In genomic region chr1:74771913-74772515, GRCh38 we compare ENCODE assay signal across 8 cellular contexts. TPM values are rescaled to one million over a fixed set of nuclear protein-coding genes. Genes with fewer than 3 reads are reported as not detected.
DNase-seq lines count a peak whose midpoint lies in the region; ATAC-seq and TF ChIP-seq lines count a peak whose summit lies in the region.

No MANE protein-coding gene starts in this region.

- H3K4me1 ChIP-seq in CD4-positive, CD25-positive, alpha-beta regulatory T cell (ENCODE audit: control insufficient read depth, insufficient read depth, low read length, poor library complexity, severe bottlenecking) = no peaks in the 10 kb centered on the region

- H3K4me3 ChIP-seq in CD4-positive, CD25-positive, alpha-beta regulatory T cell (ENCODE audit: low read depth, low read length) = no peak overlapping the region
- no peak overlapping the region for H3K4me3 ChIP-seq in astrocyte of the cerebellum (ENCODE audit: low read depth, low read length)

- H3K9me3 ChIP-seq in CD4-positive, CD25-positive, alpha-beta regulatory T cell (ENCODE audit: control insufficient read depth in 2 of 2, low read length in 2 of 2) = no peaks in the 10 kb centered on the region

- H3K27me3 ChIP-seq in CD4-positive, CD25-positive, alpha-beta regulatory T cell (ENCODE audit: control insufficient read depth, insufficient read depth, low read length) = no peaks in the 10 kb centered on the region

- DNase-seq in CD4-positive, CD25-positive, alpha-beta regulatory T cell = peak in 2 of 3 donors; percentile 11 to 51
- DNase-seq in NCI-H2227 treated with DMSO at 0.1 percent for 48 hours (lab: John Stamatoyannopoulos, UW) (peak; percentile 46), astrocyte of the cerebellum (ENCODE audit: low read depth) (peak; percentile 53), kidney tubule cell (ENCODE audit: low spot score) (peak; percentile 50), type B pancreatic cell (ENCODE audit: extremely low spot score, unreplicated experiment) (no peak)
- no peak for DNase-seq in activated CD4-positive, alpha-beta T cell treated with anti-CD3 and anti-CD28 coated beads, Interleukin-2, amount 50 U/mL, for 4 hours

- ATAC-seq in CD4-positive, CD25-positive, alpha-beta regulatory T cell (ENCODE audit: low read depth in 2 of 2) = peak; percentile 44 to 61
- ATAC-seq in GM18858 (IDR thresholded peaks at IDR 0.05; ENCODE audit: unreplicated experiment) = peak; percentile 71
- ATAC-seq in HG03139 (IDR thresholded peaks at IDR 0.05; ENCODE audit: unreplicated experiment) = peak; percentile 84

- H3K4me3 Mint-ChIP-seq in CD4-positive, CD25-positive, alpha-beta regulatory T cell = no peak overlapping the region
- no peak overlapping the region for H3K4me3 Mint-ChIP-seq in type B pancreatic cell

- no peaks in the 10 kb centered on the region for H3K36me3 Mint-ChIP-seq in CD4-positive, CD25-positive, alpha-beta regulatory T cell
- no peaks in the 10 kb centered on the region for H3K36me3 Mint-ChIP-seq in type B pancreatic cell

- H3K36me3 ChIP-seq in CD4-positive, CD25-positive, alpha-beta regulatory T cell (ENCODE audit: control insufficient read depth, insufficient read depth, low read length) = no peaks in the 10 kb centered on the region

- no peak overlapping the region for H3K27ac Mint-ChIP-seq in CD4-positive, CD25-positive, alpha-beta regulatory T cell
- no peak overlapping the region for H3K27ac Mint-ChIP-seq in type B pancreatic cell

- in situ Hi-C loops in astrocyte of the cerebellum (cut with HindIII; ENCODE audit: low sequenced_read_pairs) = no loop called here

- peak; percentile 63 for TF ChIP-seq CTCF in astrocyte of the cerebellum (IDR thresholded peaks at IDR 0.05; ENCODE audit: low read depth, low read length, missing control alignments)
- peak; percentile 92 for TF ChIP-seq CTCF in type B pancreatic cell (conservative IDR thresholded peaks at IDR 0.05)

- H3K9me3 Mint-ChIP-seq in CD4-positive, CD25-positive, alpha-beta regulatory T cell = no peaks in the 10 kb centered on the region
- no peaks in the 10 kb centered on the region for H3K9me3 Mint-ChIP-seq in type B pancreatic cell

- peaks cover 12% of the 10 kb centered on the region for H3K27me3 Mint-ChIP-seq in CD4-positive, CD25-positive, alpha-beta regulatory T cell
- peaks cover 11% of the 10 kb centered on the region for H3K27me3 Mint-ChIP-seq in type B pancreatic cell

- no peak overlapping the region for H3K27ac ChIP-seq in CD4-positive, CD25-positive, alpha-beta regulatory T cell (ENCODE audit: insufficient read depth, low read length, poor library complexity, severe bottlenecking)

- H3K4me1 Mint-ChIP-seq in CD4-positive, CD25-positive, alpha-beta regulatory T cell = peaks cover 0 to 2% (median 0%) of the 10 kb centered on the region in 4 donors
- no peaks in the 10 kb centered on the region for H3K4me1 Mint-ChIP-seq in type B pancreatic cell (ENCODE audit: unreplicated experiment)

RNA-seq across cellular contexts. Expression of gene TYW3, which starts 39.1 kb away (rescaled TPM):
- 11.4 TPM for total RNA-seq in CD4-positive, CD25-positive, alpha-beta regulatory T cell
- 10 to 100 TPM in 1 of 4 donors, 1 to 10 TPM in 3; 6.1 to 10.0 (median 9.1) TPM for polyA plus RNA-seq in CD4-positive, CD25-positive, alpha-beta regulatory T cell
- 11.0 and 12.7 TPM in 2 replicates for total RNA-seq in type B pancreatic cell (ENCODE audit: low replicate concordance)

RNA-seq across cellular contexts. Expression of gene CRYZ, which starts 39.2 kb away (rescaled TPM):
- total RNA-seq in CD4-positive, CD25-positive, alpha-beta regulatory T cell = 17.2 TPM
- polyA plus RNA-seq in CD4-positive, CD25-positive, alpha-beta regulatory T cell = 10 to 100 TPM; 45.4 to 89.0 (median 52.9) TPM
- total RNA-seq in type B pancreatic cell (ENCODE audit: low replicate concordance) = 17.3 and 25.8 TPM in 2 replicates

Comparison
In these comparisons a context has a peak if more than half of its experiments do, and no peak if none do; other contexts are left out.
1. DNase-seq: peak in CD4-positive, CD25-positive, alpha-beta regulatory T cell (2 of 3), NCI-H2227 treated with DMSO at 0.1 percent for 48 hours (single experiment), astrocyte of the cerebellum (single experiment) and kidney tubule cell (single experiment); none in type B pancreatic cell (single experiment) and activated CD4-positive, alpha-beta T cell treated with anti-CD3 and anti-CD28 coated beads, Interleukin-2, amount 50 U/mL, for 4 hours (0 of 2).
2. Peak in every context shown above with its lines, with median percentiles within 50 percentile points of each other: ATAC-seq.